ENCODE assay signal across 1 cellular context in the genomic region with DNA sequence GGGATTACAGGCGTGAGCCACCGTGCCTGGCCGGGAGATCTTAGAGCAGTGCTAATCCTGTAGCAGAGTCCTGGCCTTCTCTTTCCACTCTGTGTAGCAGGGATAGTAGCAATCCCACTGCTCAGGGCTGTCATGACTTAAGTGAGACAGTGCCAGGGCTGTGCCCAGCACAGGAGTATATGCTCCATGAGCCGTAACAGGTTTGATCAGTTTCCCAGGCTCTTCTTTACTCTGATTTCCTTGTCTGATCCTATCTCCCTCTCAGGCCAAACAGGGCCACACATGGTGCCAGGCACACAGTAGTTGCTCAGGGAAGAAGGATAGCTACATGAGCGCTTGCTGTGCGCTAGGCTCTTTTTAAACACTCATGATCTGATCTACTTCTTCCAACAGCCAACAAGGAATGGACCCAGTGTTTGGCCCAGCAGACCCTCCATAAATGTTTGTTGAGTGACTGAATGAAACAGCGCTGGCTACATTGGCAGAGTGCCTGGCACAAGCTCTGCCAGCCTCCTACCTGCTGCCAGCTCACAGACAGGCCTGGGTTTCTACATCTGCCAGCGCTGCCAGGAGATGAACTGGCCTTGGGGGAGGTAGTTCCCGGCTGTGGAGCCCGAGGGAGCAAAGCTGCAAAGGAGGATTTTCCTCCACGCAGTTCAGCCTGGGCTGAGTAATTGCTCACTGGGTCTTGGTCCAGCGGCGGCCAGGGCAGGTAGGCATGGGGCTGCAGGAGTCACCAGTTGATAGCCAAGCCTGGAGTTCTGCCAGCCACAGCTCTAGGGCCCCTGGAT.
TF ChIP-seq lines count a peak whose summit lies in the region.

No MANE protein-coding gene starts in this region.

TF ChIP-seq in A549, 52 proteins besides CTCF, POLR2A, EP300 and RAD21 (continued from another document):
- TF ChIP-seq, protein P1, sequence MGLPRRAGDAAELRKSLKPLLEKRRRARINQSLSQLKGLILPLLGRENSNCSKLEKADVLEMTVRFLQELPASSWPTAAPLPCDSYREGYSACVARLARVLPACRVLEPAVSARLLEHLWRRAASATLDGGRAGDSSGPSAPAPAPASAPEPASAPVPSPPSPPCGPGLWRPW (IDR thresholded peaks at IDR 0.05): no peak
- TF ChIP-seq EHMT2 (IDR thresholded peaks at IDR 0.05; ENCODE audit: low read depth) (no peak), NPAS2 (CRISPR knock-in tag; IDR thresholded peaks at IDR 0.05; ENCODE audit: borderline replicate concordance) (no peak), ZNF302 (CRISPR knock-in tag; IDR thresholded peaks at IDR 0.05) (no peak), TP53 (CRISPR knock-in tag; IDR thresholded peaks at IDR 0.05) (no peak), USF2 (IDR thresholded peaks at IDR 0.05) (no peak)
